1 cellular context compared by ENCODE assay signal in the genomic region with DNA sequence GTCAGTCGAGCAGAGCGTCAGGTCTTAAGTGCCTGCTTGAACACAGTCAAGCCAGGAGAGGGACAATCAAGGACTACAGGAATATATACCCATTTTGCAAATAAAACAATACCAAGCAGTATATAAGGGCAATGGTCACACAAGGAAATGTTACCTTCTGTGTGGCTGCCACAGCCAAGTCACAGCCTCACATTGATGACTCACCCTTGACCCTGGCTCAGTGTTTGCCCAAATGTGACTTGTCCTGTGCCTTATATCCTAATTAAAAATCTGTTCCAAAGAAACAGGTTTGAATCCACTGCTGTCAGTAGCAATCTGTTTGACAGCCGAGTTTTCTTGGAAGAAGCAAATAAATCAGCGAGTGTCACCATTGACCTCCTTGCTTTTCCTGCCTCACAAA.
TF ChIP-seq lines count a peak whose summit lies in the region.

No MANE protein-coding gene starts in this region.

TF ChIP-seq in IMR-90, 13 proteins besides CTCF, POLR2A, EP300 and RAD21:
- TF ChIP-seq MAZ (IDR thresholded peaks at IDR 0.05; ENCODE audit: borderline replicate concordance, low read depth, low read length) (no peak), MXI1 (IDR thresholded peaks at IDR 0.05; ENCODE audit: borderline replicate concordance, low read depth, low read length) (no peak), BHLHE40 (IDR thresholded peaks at IDR 0.05; ENCODE audit: low read depth, low read length) (no peak), RFX5 (IDR thresholded peaks at IDR 0.05; ENCODE audit: low read depth, low read length) (no peak), MAFK (IDR thresholded peaks at IDR 0.05; ENCODE audit: low read depth, low read length) (no peak), NFE2L2 (IDR thresholded peaks at IDR 0.05; ENCODE audit: low read depth, low read length) (no peak), FOS (IDR thresholded peaks at IDR 0.05; ENCODE audit: low read depth, low read length) (no peak), CHD1 (IDR thresholded peaks at IDR 0.05; ENCODE audit: low read depth, low read length) (no peak)
- TF ChIP-seq, protein P1, sequence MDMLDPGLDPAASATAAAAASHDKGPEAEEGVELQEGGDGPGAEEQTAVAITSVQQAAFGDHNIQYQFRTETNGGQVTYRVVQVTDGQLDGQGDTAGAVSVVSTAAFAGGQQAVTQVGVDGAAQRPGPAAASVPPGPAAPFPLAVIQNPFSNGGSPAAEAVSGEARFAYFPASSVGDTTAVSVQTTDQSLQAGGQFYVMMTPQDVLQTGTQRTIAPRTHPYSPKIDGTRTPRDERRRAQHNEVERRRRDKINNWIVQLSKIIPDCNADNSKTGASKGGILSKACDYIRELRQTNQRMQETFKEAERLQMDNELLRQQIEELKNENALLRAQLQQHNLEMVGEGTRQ (IDR thresholded peaks at IDR 0.05; ENCODE audit: low read depth, low read length) = no peak
